In the genomic region with DNA sequence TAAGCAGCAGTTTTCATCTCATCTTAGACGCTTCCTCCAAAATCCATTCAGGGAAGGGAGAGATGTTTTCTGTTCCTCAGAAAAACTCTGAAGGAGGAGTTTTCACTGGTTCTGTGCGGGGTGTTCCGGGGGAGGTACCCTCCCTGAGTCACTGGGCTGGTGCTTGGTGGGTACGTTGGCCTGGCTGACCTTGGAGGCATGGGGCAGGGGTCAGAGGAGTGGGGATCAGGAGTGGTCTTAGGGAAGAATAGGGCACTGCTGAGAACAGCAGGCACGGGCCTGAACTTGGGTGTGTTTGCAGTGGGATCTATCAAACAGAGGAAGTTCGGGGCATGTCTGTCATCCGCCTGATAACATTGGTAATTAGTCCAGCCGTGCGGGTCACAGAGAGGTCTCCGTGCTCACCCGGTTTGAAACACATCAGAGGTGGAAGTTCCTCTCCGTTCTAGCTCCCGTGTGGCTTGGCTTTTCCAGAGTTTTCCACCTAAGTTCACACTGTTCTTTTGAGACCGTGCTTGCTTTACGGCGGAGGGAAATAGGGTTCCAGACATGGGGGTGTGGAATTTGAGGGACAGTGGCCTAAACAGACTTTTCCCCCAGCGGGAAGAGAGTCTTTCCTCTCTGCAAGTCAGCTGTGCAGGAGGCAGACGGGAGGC, we compare ENCODE assay signal across 11 cellular contexts. TPM values are rescaled to one million over a fixed set of nuclear protein-coding genes. Genes with fewer than 3 reads are reported as not detected.
A peak's percentile ranks its signal among the peaks of the same experiment; 100 is the strongest.
DNase-seq lines count a peak whose midpoint lies in the region; ATAC-seq and TF ChIP-seq lines count a peak whose summit lies in the region.
"Had no signal": no experiment of that assay in that cellular context is flagged by ENCODE, and none has a peak within 500 bp of the region (broad histone marks: within the 10 kb centered on the region; RNA-seq: fewer than 3 reads in every experiment).

No MANE protein-coding gene starts in this region.

- H3K27me3 ChIP-seq in parathyroid adenoma (ENCODE audit: control insufficient read depth, insufficient read depth, low read length) (no peaks in the 10 kb centered on the region), body of pancreas (no peaks in the 10 kb centered on the region)

- no peak for TF ChIP-seq CTCF in fibroblast of pulmonary artery (IDR thresholded peaks at IDR 0.05; ENCODE audit: low read length, missing control alignments)
- no peak for TF ChIP-seq CTCF in parathyroid adenoma (IDR thresholded peaks at IDR 0.05)
- no peak for TF ChIP-seq CTCF in body of pancreas (IDR thresholded peaks at IDR 0.05)

- H3K4me1 Mint-ChIP-seq in activated naive CD4-positive, alpha-beta T cell treated with anti-CD3 and anti-CD28 coated beads for 36 hours (ENCODE audit: low read depth): no peaks in the 10 kb centered on the region

- H3K4me2 ChIP-seq in parathyroid adenoma (ENCODE audit: low read length): peak overlapping the region; percentile 69
- H3K4me2 ChIP-seq: KMS-11 had no signal

- DNase-seq in CMK (ENCODE audit: low read depth) (peak; percentile 64), fibroblast of pulmonary artery (ENCODE audit: low read depth) (peak; percentile 25), body of pancreas (no peak), NCI-H187 (lab: John Stamatoyannopoulos, UW) (no peak)
- DNase-seq in activated naive CD4-positive, alpha-beta T cell treated with anti-CD3 and anti-CD28 coated beads for 36 hours: no peak
- DNase-seq: T-cell had no signal

- H3K9me3 Mint-ChIP-seq in activated naive CD4-positive, alpha-beta T cell treated with anti-CD3 and anti-CD28 coated beads for 36 hours: no peaks in the 10 kb centered on the region
- H3K9me3 Mint-ChIP-seq: T-cell had no signal

- H2AFZ ChIP-seq in parathyroid adenoma: no peak overlapping the region

- H3K27ac Mint-ChIP-seq in activated naive CD4-positive, alpha-beta T cell treated with anti-CD3 and anti-CD28 coated beads for 36 hours: no peak overlapping the region

- H3K27me3 Mint-ChIP-seq in activated naive CD4-positive, alpha-beta T cell treated with anti-CD3 and anti-CD28 coated beads for 36 hours (ENCODE audit: low read depth): peaks cover 56% of the 10 kb centered on the region

- peaks cover 42% of the 10 kb centered on the region for H3K79me2 ChIP-seq in parathyroid adenoma

- H3K36me3 ChIP-seq in parathyroid adenoma (ENCODE audit: control insufficient read depth, insufficient read depth, low read length): no peaks in the 10 kb centered on the region
- H3K36me3 ChIP-seq in body of pancreas (replicated peaks in 1 of 2; ENCODE audit: insufficient read depth in 1 of 2, low read depth in 2 of 2): no peaks in the 10 kb centered on the region

- TF ChIP-seq POLR2A in body of pancreas (IDR thresholded peaks at IDR 0.05): no peak

- H3K36me3 Mint-ChIP-seq in activated naive CD4-positive, alpha-beta T cell treated with anti-CD3 and anti-CD28 coated beads for 36 hours (ENCODE audit: low read depth): no peaks in the 10 kb centered on the region
- H3K36me3 Mint-ChIP-seq: T-cell had no signal

- intact Hi-C loops in activated naive CD4-positive, alpha-beta T cell treated with anti-CD3 and anti-CD28 coated beads for 36 hours (cut with micrococcal nuclease): no loop called here
- intact Hi-C loops in body of pancreas (cut with DNase I): no loop called here

- CTCF ChIA-PET in activated naive CD4-positive, alpha-beta T cell treated with anti-CD3 and anti-CD28 coated beads for 36 hours (lab: Charles Lee): interaction anchor here (0.9 kb wide), 1 partner anchor 18 kb away, joined by 3 read pairs; no protein-coding TSS in a partner anchor

- H3K9me3 ChIP-seq in parathyroid adenoma (ENCODE audit: control insufficient read depth, low read length): no peaks in the 10 kb centered on the region
- no peaks in the 10 kb centered on the region for H3K9me3 ChIP-seq in body of pancreas

- H3K27ac ChIP-seq in parathyroid adenoma (peak overlapping the region; percentile 9), body of pancreas (peak overlapping the region in 2 of 4 donors; percentile 36 to 37)
- H3K27ac ChIP-seq: KMS-11 had no signal

- no peak overlapping the region for H3K9ac ChIP-seq in parathyroid adenoma
- H3K9ac ChIP-seq: KMS-11 had no signal

- no peak overlapping the region for H3K4me3 Mint-ChIP-seq in activated naive CD4-positive, alpha-beta T cell treated with anti-CD3 and anti-CD28 coated beads for 36 hours

- 38 to 49% methylated on average over 18 of the region's 18 CpGs for WGBS in body of pancreas, 2 donors

- peak overlapping the region; percentile 57 for H3K4me3 ChIP-seq in fibroblast of pulmonary artery (replicated peaks; ENCODE audit: low read depth, low read length)
- H3K4me3 ChIP-seq in parathyroid adenoma (ENCODE audit: low read depth, low read length): peak overlapping the region; percentile 32
- H3K4me3 ChIP-seq in body of pancreas: no peak overlapping the region

- H3K4me1 ChIP-seq in parathyroid adenoma: peaks cover 33% of the 10 kb centered on the region
- H3K4me1 ChIP-seq in body of pancreas: peaks cover 70% of the 10 kb centered on the region

- ATAC-seq in SK-N-SH treated with all-trans-retinoic acid at 6 μM for 48 hours (peak; percentile 1; the same call in 1 of the 3 replicates), HG03432 (IDR thresholded peaks at IDR 0.05; ENCODE audit: unreplicated experiment) (no peak), body of pancreas (no peak)
- ATAC-seq: T-cell had no signal

TF ChIP-seq in SK-N-SH treated with all-trans-retinoic acid at 6 μM for 48 hours, 23 proteins besides CTCF, POLR2A, EP300 and RAD21 (continues in another document):
- TF ChIP-seq BACH2 (CRISPR knock-in tag; IDR thresholded peaks at IDR 0.05; ENCODE audit: borderline replicate concordance) (no peak), RARB (CRISPR knock-in tag; IDR thresholded peaks at IDR 0.05) (no peak), ISL1 (CRISPR knock-in tag; IDR thresholded peaks at IDR 0.05) (no peak), CSDC2 (CRISPR knock-in tag; IDR thresholded peaks at IDR 0.05) (no peak), ZNF70 (CRISPR knock-in tag; IDR thresholded peaks at IDR 0.05) (no peak), ARNTL (CRISPR knock-in tag; IDR thresholded peaks at IDR 0.05; ENCODE audit: borderline replicate concordance, low read depth) (no peak), ZFP3 (CRISPR knock-in tag; IDR thresholded peaks at IDR 0.05) (no peak)
- TF ChIP-seq, protein P1, sequence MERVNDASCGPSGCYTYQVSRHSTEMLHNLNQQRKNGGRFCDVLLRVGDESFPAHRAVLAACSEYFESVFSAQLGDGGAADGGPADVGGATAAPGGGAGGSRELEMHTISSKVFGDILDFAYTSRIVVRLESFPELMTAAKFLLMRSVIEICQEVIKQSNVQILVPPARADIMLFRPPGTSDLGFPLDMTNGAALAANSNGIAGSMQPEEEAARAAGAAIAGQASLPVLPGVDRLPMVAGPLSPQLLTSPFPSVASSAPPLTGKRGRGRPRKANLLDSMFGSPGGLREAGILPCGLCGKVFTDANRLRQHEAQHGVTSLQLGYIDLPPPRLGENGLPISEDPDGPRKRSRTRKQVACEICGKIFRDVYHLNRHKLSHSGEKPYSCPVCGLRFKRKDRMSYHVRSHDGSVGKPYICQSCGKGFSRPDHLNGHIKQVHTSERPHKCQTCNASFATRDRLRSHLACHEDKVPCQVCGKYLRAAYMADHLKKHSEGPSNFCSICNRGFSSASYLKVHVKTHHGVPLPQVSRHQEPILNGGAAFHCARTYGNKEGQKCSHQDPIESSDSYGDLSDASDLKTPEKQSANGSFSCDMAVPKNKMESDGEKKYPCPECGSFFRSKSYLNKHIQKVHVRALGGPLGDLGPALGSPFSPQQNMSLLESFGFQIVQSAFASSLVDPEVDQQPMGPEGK (CRISPR knock-in tag; IDR thresholded peaks at IDR 0.05; ENCODE audit: borderline replicate concordance): no peak
- TF ChIP-seq, protein P2, sequence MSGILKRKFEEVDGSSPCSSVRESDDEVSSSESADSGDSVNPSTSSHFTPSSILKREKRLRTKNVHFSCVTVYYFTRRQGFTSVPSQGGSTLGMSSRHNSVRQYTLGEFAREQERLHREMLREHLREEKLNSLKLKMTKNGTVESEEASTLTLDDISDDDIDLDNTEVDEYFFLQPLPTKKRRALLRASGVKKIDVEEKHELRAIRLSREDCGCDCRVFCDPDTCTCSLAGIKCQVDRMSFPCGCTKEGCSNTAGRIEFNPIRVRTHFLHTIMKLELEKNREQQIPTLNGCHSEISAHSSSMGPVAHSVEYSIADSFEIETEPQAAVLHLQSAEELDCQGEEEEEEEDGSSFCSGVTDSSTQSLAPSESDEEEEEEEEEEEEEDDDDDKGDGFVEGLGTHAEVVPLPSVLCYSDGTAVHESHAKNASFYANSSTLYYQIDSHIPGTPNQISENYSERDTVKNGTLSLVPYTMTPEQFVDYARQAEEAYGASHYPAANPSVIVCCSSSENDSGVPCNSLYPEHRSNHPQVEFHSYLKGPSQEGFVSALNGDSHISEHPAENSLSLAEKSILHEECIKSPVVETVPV (CRISPR knock-in tag; IDR thresholded peaks at IDR 0.05): no peak
- TF ChIP-seq, protein P3, sequence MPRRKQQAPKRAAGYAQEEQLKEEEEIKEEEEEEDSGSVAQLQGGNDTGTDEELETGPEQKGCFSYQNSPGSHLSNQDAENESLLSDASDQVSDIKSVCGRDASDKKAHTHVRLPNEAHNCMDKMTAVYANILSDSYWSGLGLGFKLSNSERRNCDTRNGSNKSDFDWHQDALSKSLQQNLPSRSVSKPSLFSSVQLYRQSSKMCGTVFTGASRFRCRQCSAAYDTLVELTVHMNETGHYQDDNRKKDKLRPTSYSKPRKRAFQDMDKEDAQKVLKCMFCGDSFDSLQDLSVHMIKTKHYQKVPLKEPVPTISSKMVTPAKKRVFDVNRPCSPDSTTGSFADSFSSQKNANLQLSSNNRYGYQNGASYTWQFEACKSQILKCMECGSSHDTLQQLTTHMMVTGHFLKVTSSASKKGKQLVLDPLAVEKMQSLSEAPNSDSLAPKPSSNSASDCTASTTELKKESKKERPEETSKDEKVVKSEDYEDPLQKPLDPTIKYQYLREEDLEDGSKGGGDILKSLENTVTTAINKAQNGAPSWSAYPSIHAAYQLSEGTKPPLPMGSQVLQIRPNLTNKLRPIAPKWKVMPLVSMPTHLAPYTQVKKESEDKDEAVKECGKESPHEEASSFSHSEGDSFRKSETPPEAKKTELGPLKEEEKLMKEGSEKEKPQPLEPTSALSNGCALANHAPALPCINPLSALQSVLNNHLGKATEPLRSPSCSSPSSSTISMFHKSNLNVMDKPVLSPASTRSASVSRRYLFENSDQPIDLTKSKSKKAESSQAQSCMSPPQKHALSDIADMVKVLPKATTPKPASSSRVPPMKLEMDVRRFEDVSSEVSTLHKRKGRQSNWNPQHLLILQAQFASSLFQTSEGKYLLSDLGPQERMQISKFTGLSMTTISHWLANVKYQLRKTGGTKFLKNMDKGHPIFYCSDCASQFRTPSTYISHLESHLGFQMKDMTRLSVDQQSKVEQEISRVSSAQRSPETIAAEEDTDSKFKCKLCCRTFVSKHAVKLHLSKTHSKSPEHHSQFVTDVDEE (CRISPR knock-in tag; IDR thresholded peaks at IDR 0.05): no peak

RNA-seq across cellular contexts. Expression of a gene that starts 59.7 kb away (rescaled TPM):
- total RNA-seq in activated naive CD4-positive, alpha-beta T cell treated with anti-CD3 and anti-CD28 coated beads for 36 hours: not detected
- not detected for total RNA-seq in body of pancreas
- total RNA-seq: kidney epithelial cell, T-cell had no signal

Comparison
In these comparisons a context has a peak if more than half of its experiments do, and no peak if none do; other contexts are left out.
1. DNase-seq: peak in CMK (single experiment) and fibroblast of pulmonary artery (single experiment); none in activated naive CD4-positive, alpha-beta T cell treated with anti-CD3 and anti-CD28 coated beads for 36 hours (single experiment), body of pancreas (0 of 4) and NCI-H187 (0 of 2).
2. H3K4me3 ChIP-seq: peak in fibroblast of pulmonary artery (single experiment) and parathyroid adenoma (single experiment); none in body of pancreas (0 of 2).